ENCODE assay signal across 8 cellular contexts in the genomic region with DNA sequence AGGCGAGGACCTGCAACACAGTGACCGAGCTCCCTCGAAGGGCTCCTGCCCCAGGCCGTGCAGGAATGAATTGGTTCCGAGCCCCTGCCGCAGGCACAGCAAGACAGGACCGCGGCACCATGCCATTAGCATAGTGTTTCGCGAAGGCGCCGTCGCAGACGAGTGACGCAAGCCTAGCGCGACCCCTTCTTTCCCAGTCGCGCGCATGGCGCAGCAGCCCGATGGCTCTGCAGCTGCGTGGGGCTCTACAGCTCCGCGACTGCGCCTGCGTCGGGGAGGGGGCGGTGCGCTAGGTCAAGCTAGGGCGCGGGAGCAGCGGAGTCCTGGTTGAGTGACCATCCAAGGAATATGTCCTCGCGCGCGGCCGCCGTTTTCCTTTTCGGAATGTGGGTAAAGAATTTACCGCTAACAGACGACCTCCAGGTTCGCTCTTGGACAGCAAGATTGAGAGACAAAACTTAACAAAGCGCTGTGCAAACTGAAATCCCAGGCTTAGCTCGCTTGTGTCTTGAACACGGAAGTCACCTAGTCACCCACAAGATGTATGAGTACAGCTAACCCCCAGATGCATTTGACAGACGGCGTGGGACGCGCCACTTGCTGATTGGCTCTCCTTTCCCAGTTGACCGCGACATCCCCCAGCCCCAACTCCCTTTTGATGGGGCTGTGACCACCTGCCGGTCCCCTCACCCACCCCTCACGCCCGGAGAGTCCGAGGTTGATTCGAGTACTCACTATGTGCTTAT.
A peak's percentile ranks its signal among the peaks of the same experiment; 100 is the strongest.
DNase-seq lines count a peak whose midpoint lies in the region; ATAC-seq lines count a peak whose summit lies in the region.

A gene (minus strand): TSS at position 164 of the 746 bp plus-strand sequence. CDS start 32 bp downstream, at position 132.

- peak; percentile 99 for DNase-seq in CD1c-positive myeloid dendritic cell (ENCODE audit: extremely low spot score)
- DNase-seq in NCI-H748 treated with DMSO at 0.1 percent for 48 hours (lab: John Stamatoyannopoulos, UW): peak; percentile 75
- peak; percentile 98 for DNase-seq in activated CD4-positive, alpha-beta T cell treated with anti-CD3 and anti-CD28 coated beads, Interleukin-2, amount 50 U/mL, for 1 hour
- peak; percentile 69 for DNase-seq in cortex of kidney (lab: John Stamatoyannopoulos, UW)
- DNase-seq in left kidney (ENCODE audit: low read depth, low spot score): peak; percentile 98
- peak; percentile 96 for DNase-seq in stimulated activated CD4-positive, alpha-beta T cell treated with anti-CD3 and anti-CD28 coated beads, Interleukin-1b, Interleukin-23, amount 100 ng/mL, for 48 hours

- ATAC-seq in GM19397 (IDR thresholded peaks at IDR 0.05; ENCODE audit: unreplicated experiment) (peak; percentile 96), HG03565 (IDR thresholded peaks at IDR 0.05; ENCODE audit: unreplicated experiment) (peak; percentile 88)

Comparison
In these comparisons a context has a peak if more than half of its experiments do, and no peak if none do; other contexts are left out.
1. Peak in every context shown above with its lines: DNase-seq and ATAC-seq.